ENCODE assay signal across 11 cellular contexts in genomic region chr3:129344540-129345220, GRCh38.
A peak's percentile ranks its signal among the peaks of the same experiment; 100 is the strongest.
DNase-seq lines count a peak whose midpoint lies in the region; ATAC-seq and TF ChIP-seq lines count a peak whose summit lies in the region.
"Had no signal": no experiment of that assay in that cellular context is flagged by ENCODE, and none has a peak within 500 bp of the region (broad histone marks: within the 10 kb centered on the region; RNA-seq: fewer than 3 reads in every experiment).

No MANE protein-coding gene starts in this region.

- H3K27me3 ChIP-seq in ascending aorta: no peaks in the 10 kb centered on the region
- no peaks in the 10 kb centered on the region; the same call in 1 of the 2 replicates for H3K27me3 ChIP-seq in iPS-20b (ENCODE audit: insufficient read depth, low read length)
- H3K27me3 ChIP-seq in suprapubic skin: peaks cover 5% of the 10 kb centered on the region
- H3K27me3 ChIP-seq: body of pancreas had no signal

- H3K4me3 Mint-ChIP-seq in activated naive CD8-positive, alpha-beta T cell: peak overlapping the region; percentile 27
- H3K4me3 Mint-ChIP-seq in activated naive CD8-positive, alpha-beta T cell treated with anti-CD3 and anti-CD28 coated beads for 36 hours: no peak overlapping the region

- H3K27ac ChIP-seq in ascending aorta (no peak overlapping the region), iPS-20b (ENCODE audit: low read length) (no peak overlapping the region), suprapubic skin (no peak overlapping the region)
- H3K27ac ChIP-seq: body of pancreas had no signal

- DNase-seq in activated naive CD8-positive, alpha-beta T cell treated with anti-CD3 and anti-CD28 coated beads for 36 hours: no peak
- DNase-seq in ascending aorta (ENCODE audit: low spot score in 2 of 2) (no peak), suprapubic skin (ENCODE audit: low spot score in 2 of 2) (no peak)
- DNase-seq in activated naive CD4-positive, alpha-beta T cell treated with anti-CD3 and anti-CD28 coated beads, Interleukin-2, amount 50 U/mL, for 16 hours: no peak
- DNase-seq: NCI-H2081, T1000 had no signal

- H3K4me3 ChIP-seq in ascending aorta: peak overlapping the region; percentile 28 to 55
- H3K4me3 ChIP-seq in iPS-20b (ENCODE audit: low read length): peak overlapping the region; percentile 66; the same call in 1 of the 2 replicates
- H3K4me3 ChIP-seq in suprapubic skin: peak overlapping the region; percentile 38

- H3K9me3 Mint-ChIP-seq in activated naive CD8-positive, alpha-beta T cell (ENCODE audit: low read depth): no peaks in the 10 kb centered on the region
- no peaks in the 10 kb centered on the region for H3K9me3 Mint-ChIP-seq in activated naive CD8-positive, alpha-beta T cell treated with anti-CD3 and anti-CD28 coated beads for 36 hours

- H3K27ac Mint-ChIP-seq in activated naive CD8-positive, alpha-beta T cell: no peak overlapping the region
- no peak overlapping the region for H3K27ac Mint-ChIP-seq in activated naive CD8-positive, alpha-beta T cell treated with anti-CD3 and anti-CD28 coated beads for 36 hours

- ATAC-seq in HG02798 (IDR thresholded peaks at IDR 0.05; ENCODE audit: poor library complexity, unreplicated experiment): no peak
- ATAC-seq in GM21528 (IDR thresholded peaks at IDR 0.05; ENCODE audit: low FRiP score, unreplicated experiment): no peak

- intact Hi-C loops in ascending aorta (cut with DNase I): no loop called here

- no peak overlapping the region for H3K9ac ChIP-seq in iPS-20b (ENCODE audit: low read depth, low read length)

- no peaks in the 10 kb centered on the region for H3K36me3 Mint-ChIP-seq in activated naive CD8-positive, alpha-beta T cell
- no peaks in the 10 kb centered on the region for H3K36me3 Mint-ChIP-seq in activated naive CD8-positive, alpha-beta T cell treated with anti-CD3 and anti-CD28 coated beads for 36 hours

- no peak for TF ChIP-seq EP300 in suprapubic skin (IDR thresholded peaks at IDR 0.05)

- no peak for TF ChIP-seq POLR2A in suprapubic skin (IDR thresholded peaks at IDR 0.05)

- TF ChIP-seq CTCF in ascending aorta (IDR thresholded peaks at IDR 0.05) (no peak), suprapubic skin (IDR thresholded peaks at IDR 0.05) (no peak)

- H3K27me3 Mint-ChIP-seq in activated naive CD8-positive, alpha-beta T cell: peaks cover 8% of the 10 kb centered on the region
- peaks cover 29% of the 10 kb centered on the region for H3K27me3 Mint-ChIP-seq in activated naive CD8-positive, alpha-beta T cell treated with anti-CD3 and anti-CD28 coated beads for 36 hours

- H3K4me1 ChIP-seq in ascending aorta (peaks cover 6 to 7% of the 10 kb centered on the region in 2 donors), iPS-20b (ENCODE audit: insufficient read depth, low read length) (no peaks in the 10 kb centered on the region), suprapubic skin (peaks cover 11% of the 10 kb centered on the region)

- H3K9me3 ChIP-seq in ascending aorta: no peaks in the 10 kb centered on the region
- H3K9me3 ChIP-seq in iPS-20b (ENCODE audit: insufficient read depth, low read depth, low read length): no peaks in the 10 kb centered on the region
- H3K9me3 ChIP-seq in suprapubic skin: no peaks in the 10 kb centered on the region
- H3K9me3 ChIP-seq: body of pancreas had no signal

- H3K36me3 ChIP-seq in ascending aorta (no peaks in the 10 kb centered on the region), iPS-20b (ENCODE audit: insufficient read depth, low read depth, low read length) (no peaks in the 10 kb centered on the region), suprapubic skin (no peaks in the 10 kb centered on the region)

- WGBS in suprapubic skin: 64% methylated on average over 7 of the region's 13 CpGs

- no peaks in the 10 kb centered on the region for H3K4me1 Mint-ChIP-seq in activated naive CD8-positive, alpha-beta T cell (ENCODE audit: low read depth)
- peaks cover 3% of the 10 kb centered on the region for H3K4me1 Mint-ChIP-seq in activated naive CD8-positive, alpha-beta T cell treated with anti-CD3 and anti-CD28 coated beads for 36 hours
